ENCODE assay signal across 18 cellular contexts in the genomic region with DNA sequence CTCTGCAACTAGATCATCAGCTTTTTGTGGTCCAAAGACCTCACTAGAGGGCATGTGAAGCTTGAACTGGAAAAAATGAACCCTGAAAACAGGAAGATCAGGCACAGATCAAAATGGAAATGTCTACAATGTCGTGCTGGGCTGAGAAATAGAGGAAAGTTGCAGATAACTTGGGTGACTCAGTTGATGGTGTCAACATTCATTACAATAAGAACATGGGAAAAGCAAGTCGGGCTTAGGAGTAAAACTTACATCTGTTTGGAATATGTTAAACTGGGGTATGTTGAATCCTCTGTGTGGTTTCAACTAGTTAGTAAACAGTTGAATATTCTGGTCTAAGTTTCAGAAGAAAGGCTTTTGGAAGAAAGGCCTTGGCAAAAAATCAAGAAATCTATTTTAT.
"Had no signal": no experiment of that assay in that cellular context is flagged by ENCODE, and none has a peak within 500 bp of the region (broad histone marks: within the 10 kb centered on the region; RNA-seq: fewer than 3 reads in every experiment).

No MANE protein-coding gene starts in this region.

- DNase-seq: activated CD8-positive, alpha-beta memory T cell treated with anti-CD3 and anti-CD28 coated beads for 24 hours; activated CD8-positive, alpha-beta memory T cell treated with anti-CD3 and anti-CD28 coated beads, Interleukin-2, amount 50 U/mL, for 4 hours; activated naive CD4-positive, alpha-beta T cell; activated T-cell treated with anti-CD3 and anti-CD28 coated beads, Interleukin-2, amount 50 U/mL, for 24 hours; amygdala; cerebellar nuclear complex; endodermal cell; esophagus squamous epithelium; foreskin keratinocyte; kidney glomerular epithelial cell; left lung; nucleus accumbens; right lobe of liver; stimulated activated CD4-positive, alpha-beta T cell treated with anti-CD3 and anti-CD28 coated beads, Interleukin-1b, Interleukin-23, amount 100 ng/mL, for 48 hours; substantia nigra; thyroid gland had no signal

- ATAC-seq: activated CD4-positive, CD25-positive, alpha-beta regulatory T cell treated with anti-CD3 and anti-CD28 coated beads, Interleukin-2, amount 50 U/mL, for 24 hours; foreskin keratinocyte; left lung; natural killer cell treated with Interleukin-12 subunit alpha and Interleukin-12 subunit beta and Interleukin-15 and Interleukin-18, amount 100 ng/mL, for 72 hours; right lobe of liver had no signal
